ENCODE assay signal across 9 cellular contexts in genomic region chr2:110755494-110756078, GRCh38. TPM values are rescaled to one million over a fixed set of nuclear protein-coding genes. Genes with fewer than 3 reads are reported as not detected.
DNase-seq lines count a peak whose midpoint lies in the region; ATAC-seq lines count a peak whose summit lies in the region.
"Had no signal": no experiment of that assay in that cellular context is flagged by ENCODE, and none has a peak within 500 bp of the region (broad histone marks: within the 10 kb centered on the region; RNA-seq: fewer than 3 reads in every experiment).

No MANE protein-coding gene starts in this region.

- 20 to 22% methylated on average over 4 of the region's 4 CpGs for WGBS in GM23248 (ENCODE audit: low coverage in 1 of 2, low lambda C conversion rate in 2 of 2, missing lambda C conversion rate in 2 of 2), 2 experiments

- no peaks in the 10 kb centered on the region for H3K9me2 ChIP-seq in GM23248 (ENCODE audit: insufficient read depth)

- ATAC-seq in HG02759 (IDR thresholded peaks at IDR 0.05; ENCODE audit: unreplicated experiment) (no peak), GM19035 (IDR thresholded peaks at IDR 0.05; ENCODE audit: unreplicated experiment) (no peak), HG03457 (IDR thresholded peaks at IDR 0.05; ENCODE audit: unreplicated experiment) (no peak)
- ATAC-seq in stimulated activated naive CD8-positive, alpha-beta T cell treated with anti-CD3 and anti-CD28 coated beads, Interleukin-15, amount 100 ng/mL, for 72 hours = no peak
- ATAC-seq: stimulated activated naive B cell treated with anti-CD40 and anti-IgM and Interleukin-4, amounts not matched to agents 10 μg/mL and 1 μg/mL and 100 μg/mL, for 72 hours had no signal

- H3K9me3 ChIP-seq in GM23248 (ENCODE audit: low read depth) = no peaks in the 10 kb centered on the region
- H3K9me3 ChIP-seq in adipocyte (ENCODE audit: control insufficient read depth, low read length) = peaks cover 25% of the 10 kb centered on the region

- H3K4me1 Mint-ChIP-seq in stimulated activated naive CD8-positive, alpha-beta T cell treated with anti-CD3 and anti-CD28 coated beads, Interleukin-15, amount 100 ng/mL, for 72 hours = no peaks in the 10 kb centered on the region
- H3K4me1 Mint-ChIP-seq: stimulated activated naive B cell treated with anti-CD40 and anti-IgM and Interleukin-4, amounts not matched to agents 10 μg/mL and 1 μg/mL and 100 μg/mL, for 72 hours had no signal

- no peak overlapping the region for H2AFZ ChIP-seq in GM23248

- H4K20me1 ChIP-seq in GM23248 (ENCODE audit: insufficient read depth) = no peaks in the 10 kb centered on the region

- H3K4me3 Mint-ChIP-seq in stimulated activated naive CD8-positive, alpha-beta T cell treated with anti-CD3 and anti-CD28 coated beads, Interleukin-15, amount 100 ng/mL, for 72 hours = no peak overlapping the region
- H3K4me3 Mint-ChIP-seq: stimulated activated naive B cell treated with anti-CD40 and anti-IgM and Interleukin-4, amounts not matched to agents 10 μg/mL and 1 μg/mL and 100 μg/mL, for 72 hours had no signal

- no peak overlapping the region for H3K27ac ChIP-seq in GM23248

- no peaks in the 10 kb centered on the region for H3K36me3 ChIP-seq in GM23248 (ENCODE audit: low read depth)
- no peaks in the 10 kb centered on the region for H3K36me3 ChIP-seq in adipocyte (ENCODE audit: control insufficient read depth, insufficient read depth, low read length, severe bottlenecking)

- in situ Hi-C loops in GM23248 (cut with MboI) = no loop called here

- peaks cover 54% of the 10 kb centered on the region for H3K27me3 Mint-ChIP-seq in stimulated activated naive CD8-positive, alpha-beta T cell treated with anti-CD3 and anti-CD28 coated beads, Interleukin-15, amount 100 ng/mL, for 72 hours

- H3K4me3 ChIP-seq in GM23248 (no peak overlapping the region), adipocyte (ENCODE audit: low read length) (no peak overlapping the region)

- peak; percentile 32 for DNase-seq in AG20443 (ENCODE audit: low spot score)
- peak; percentile 34 for DNase-seq in GM23248
- peak; percentile 64 for DNase-seq in adipocyte (ENCODE audit: low read depth)
- peak; percentile 30 for DNase-seq in kidney tubule cell (ENCODE audit: low spot score)
- no peak for DNase-seq in stimulated activated naive CD8-positive, alpha-beta T cell treated with anti-CD3 and anti-CD28 coated beads, Interleukin-15, amount 100 ng/mL, for 72 hours
- DNase-seq: stimulated activated naive B cell treated with anti-CD40 and anti-IgM and Interleukin-4, amounts not matched to agents 10 μg/mL and 1 μg/mL and 100 μg/mL, for 72 hours had no signal

- no peak overlapping the region for H3K4me2 ChIP-seq in GM23248 (ENCODE audit: unreplicated experiment)

- no peak overlapping the region for H3K9ac ChIP-seq in GM23248
- no peak overlapping the region for H3K9ac ChIP-seq in adipocyte (ENCODE audit: low read length)

- no peaks in the 10 kb centered on the region for H3K4me1 ChIP-seq in GM23248 (ENCODE audit: insufficient read depth)
- H3K4me1 ChIP-seq in adipocyte (ENCODE audit: control insufficient read depth, insufficient read depth, low read length) = no peaks in the 10 kb centered on the region

- H3K27me3 ChIP-seq in GM23248 (replicated peaks; ENCODE audit: insufficient read depth) = peaks cover 13% of the 10 kb centered on the region; the same call in 1 of the 2 replicates
- H3K27me3 ChIP-seq in adipocyte (replicated peaks; ENCODE audit: control insufficient read depth, insufficient read depth, low read length) = peaks cover 3% of the 10 kb centered on the region

- peaks cover 12 to 14% of the 10 kb centered on the region in 2 donors for H3K9me3 Mint-ChIP-seq in stimulated activated naive CD8-positive, alpha-beta T cell treated with anti-CD3 and anti-CD28 coated beads, Interleukin-15, amount 100 ng/mL, for 72 hours

- no peak overlapping the region for H3K27ac Mint-ChIP-seq in stimulated activated naive CD8-positive, alpha-beta T cell treated with anti-CD3 and anti-CD28 coated beads, Interleukin-15, amount 100 ng/mL, for 72 hours
- H3K27ac Mint-ChIP-seq: stimulated activated naive B cell treated with anti-CD40 and anti-IgM and Interleukin-4, amounts not matched to agents 10 μg/mL and 1 μg/mL and 100 μg/mL, for 72 hours had no signal

- no peaks in the 10 kb centered on the region for H3F3A ChIP-seq in GM23248 (ENCODE audit: insufficient read depth)

- no peaks in the 10 kb centered on the region for H3K79me2 ChIP-seq in GM23248 (ENCODE audit: insufficient read depth)

RNA-seq across cellular contexts. Expression of gene ACOXL, which starts 23.2 kb away (rescaled TPM):
- total RNA-seq in GM23248 (2014; rRNA removed; shearing (Covaris generic)) = not detected in 2 replicates
- polyA plus RNA-seq in GM23248 (2016; fragmentation: Nextera tagmentation; extraction: Ambion mirVana) = not detected in 2 replicates

Comparison
In these comparisons a context has a peak if more than half of its experiments do, and no peak if none do; other contexts are left out.
1. DNase-seq: peak in AG20443 (single experiment), GM23248 (single experiment), adipocyte (single experiment) and kidney tubule cell (single experiment); none in stimulated activated naive CD8-positive, alpha-beta T cell treated with anti-CD3 and anti-CD28 coated beads, Interleukin-15, amount 100 ng/mL, for 72 hours (0 of 2).